1 cellular context compared by ENCODE assay signal in genomic region chr21:46459356-46460112, GRCh38.
TF ChIP-seq lines count a peak whose summit lies in the region.

No MANE protein-coding gene starts in this region.

TF ChIP-seq in GM12878, 131 proteins besides CTCF, POLR2A, EP300 and RAD21 (continued from another document):
- TF ChIP-seq, protein P1, sequence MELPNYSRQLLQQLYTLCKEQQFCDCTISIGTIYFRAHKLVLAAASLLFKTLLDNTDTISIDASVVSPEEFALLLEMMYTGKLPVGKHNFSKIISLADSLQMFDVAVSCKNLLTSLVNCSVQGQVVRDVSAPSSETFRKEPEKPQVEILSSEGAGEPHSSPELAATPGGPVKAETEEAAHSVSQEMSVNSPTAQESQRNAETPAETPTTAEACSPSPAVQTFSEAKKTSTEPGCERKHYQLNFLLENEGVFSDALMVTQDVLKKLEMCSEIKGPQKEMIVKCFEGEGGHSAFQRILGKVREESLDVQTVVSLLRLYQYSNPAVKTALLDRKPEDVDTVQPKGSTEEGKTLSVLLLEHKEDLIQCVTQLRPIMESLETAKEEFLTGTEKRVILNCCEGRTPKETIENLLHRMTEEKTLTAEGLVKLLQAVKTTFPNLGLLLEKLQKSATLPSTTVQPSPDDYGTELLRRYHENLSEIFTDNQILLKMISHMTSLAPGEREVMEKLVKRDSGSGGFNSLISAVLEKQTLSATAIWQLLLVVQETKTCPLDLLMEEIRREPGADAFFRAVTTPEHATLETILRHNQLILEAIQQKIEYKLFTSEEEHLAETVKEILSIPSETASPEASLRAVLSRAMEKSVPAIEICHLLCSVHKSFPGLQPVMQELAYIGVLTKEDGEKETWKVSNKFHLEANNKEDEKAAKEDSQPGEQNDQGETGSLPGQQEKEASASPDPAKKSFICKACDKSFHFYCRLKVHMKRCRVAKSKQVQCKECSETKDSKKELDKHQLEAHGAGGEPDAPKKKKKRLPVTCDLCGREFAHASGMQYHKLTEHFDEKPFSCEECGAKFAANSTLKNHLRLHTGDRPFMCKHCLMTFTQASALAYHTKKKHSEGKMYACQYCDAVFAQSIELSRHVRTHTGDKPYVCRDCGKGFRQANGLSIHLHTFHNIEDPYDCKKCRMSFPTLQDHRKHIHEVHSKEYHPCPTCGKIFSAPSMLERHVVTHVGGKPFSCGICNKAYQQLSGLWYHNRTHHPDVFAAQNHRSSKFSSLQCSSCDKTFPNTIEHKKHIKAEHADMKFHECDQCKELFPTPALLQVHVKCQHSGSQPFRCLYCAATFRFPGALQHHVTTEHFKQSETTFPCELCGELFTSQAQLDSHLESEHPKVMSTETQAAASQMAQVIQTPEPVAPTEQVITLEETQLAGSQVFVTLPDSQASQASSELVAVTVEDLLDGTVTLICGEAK (IDR thresholded peaks at IDR 0.05; ENCODE audit: borderline replicate concordance): no peak
